Comparison of ENCODE assay signal across 13 cellular contexts in genomic region chr20:17228624-17229061, GRCh38. TPM values are rescaled to one million over a fixed set of nuclear protein-coding genes. Genes with fewer than 3 reads are reported as not detected.
DNase-seq lines count a peak whose midpoint lies in the region; ATAC-seq and TF ChIP-seq lines count a peak whose summit lies in the region.
"Had no signal": no experiment of that assay in that cellular context is flagged by ENCODE, and none has a peak within 500 bp of the region (broad histone marks: within the 10 kb centered on the region; RNA-seq: fewer than 3 reads in every experiment).

No MANE protein-coding gene starts in this region.

- TF ChIP-seq CTCF in brain (conservative IDR thresholded peaks at IDR 0.05) (no peak), MM.1S (IDR thresholded peaks at IDR 0.05; ENCODE audit: low read length) (no peak)

- H3K9me3 Mint-ChIP-seq in brain, result peaks cover 0 to 6% (median 0%) of the 10 kb centered on the region in 5 experiments
- no peaks in the 10 kb centered on the region for H3K9me3 Mint-ChIP-seq in activated naive CD8-positive, alpha-beta T cell treated with anti-CD3 and anti-CD28 coated beads, Interleukin-2, amount 50 U/mL, for 24 hours
- H3K9me3 Mint-ChIP-seq: stimulated activated naive CD8-positive, alpha-beta T cell treated with anti-CD3 and anti-CD28 coated beads, Interleukin-15, Interleukin-2, amounts not matched to agents 100 ng/mL and 50 ng/mL, for 24 hours had no signal

- H3K27ac ChIP-seq in mesendoderm (ENCODE audit: low read depth, low read length) (no peak overlapping the region), MM.1S (ENCODE audit: low read length) (no peak overlapping the region)

- H2BK15ac ChIP-seq in mesendoderm (replicated peaks; ENCODE audit: low read depth), result no peak overlapping the region

- H3K4me3 ChIP-seq in mesendoderm (ENCODE audit: low read length) (peak overlapping the region; percentile 37), MM.1S (ENCODE audit: low read length) (no peak overlapping the region)

- H3K36me3 Mint-ChIP-seq in brain, result no peaks in the 10 kb centered on the region
- H3K36me3 Mint-ChIP-seq in activated naive CD8-positive, alpha-beta T cell treated with anti-CD3 and anti-CD28 coated beads, Interleukin-2, amount 50 U/mL, for 24 hours (ENCODE audit: low read depth), result no peaks in the 10 kb centered on the region

- H4K5ac ChIP-seq in mesendoderm (ENCODE audit: low read length), result no peak overlapping the region

- H3K27me3 Mint-ChIP-seq in brain, result peaks cover 62% of the 10 kb centered on the region
- peaks cover 56% of the 10 kb centered on the region for H3K27me3 Mint-ChIP-seq in activated naive CD8-positive, alpha-beta T cell treated with anti-CD3 and anti-CD28 coated beads, Interleukin-2, amount 50 U/mL, for 24 hours

- no peaks in the 10 kb centered on the region for H3K9me3 ChIP-seq in MM.1S (replicated peaks; ENCODE audit: insufficient read depth, low read length)

- no peaks in the 10 kb centered on the region for H3F3A ChIP-seq in MM.1S (ENCODE audit: insufficient read depth, low read length)

- H2AK5ac ChIP-seq in mesendoderm (ENCODE audit: low read length), result no peak overlapping the region

- no peak overlapping the region for H4K8ac ChIP-seq in mesendoderm (ENCODE audit: low read depth, low read length)

- no peaks in the 10 kb centered on the region for H3K36me3 ChIP-seq in mesendoderm (ENCODE audit: control insufficient read depth, insufficient read depth, low read length)
- H3K36me3 ChIP-seq in MM.1S (replicated peaks; ENCODE audit: insufficient read depth, low read length), result no peaks in the 10 kb centered on the region

- no peak overlapping the region for H3K4ac ChIP-seq in mesendoderm (ENCODE audit: low read depth, low read length)

- no peaks in the 10 kb centered on the region for H3K79me2 ChIP-seq in mesendoderm (ENCODE audit: control insufficient read depth, insufficient read depth, low read length)
- no peaks in the 10 kb centered on the region for H3K79me2 ChIP-seq in MM.1S (ENCODE audit: low read length)

- peak overlapping the region; percentile 69 for H3K56ac ChIP-seq in mesendoderm (ENCODE audit: low read length)

- no peak overlapping the region for H2AFZ ChIP-seq in MM.1S (ENCODE audit: low read length)

- H3K4me1 ChIP-seq in mesendoderm (ENCODE audit: control insufficient read depth, low read depth, low read length) (peaks cover 10% of the 10 kb centered on the region), MM.1S (ENCODE audit: low read length) (no peaks in the 10 kb centered on the region)

- H2BK120ac ChIP-seq in mesendoderm (ENCODE audit: low read depth, low read length), result no peak overlapping the region

- no peaks in the 10 kb centered on the region for H3K79me1 ChIP-seq in mesendoderm (ENCODE audit: low read length)

- H3K4me1 Mint-ChIP-seq in brain, result peaks cover 45% of the 10 kb centered on the region
- H3K4me1 Mint-ChIP-seq in activated naive CD8-positive, alpha-beta T cell treated with anti-CD3 and anti-CD28 coated beads, Interleukin-2, amount 50 U/mL, for 24 hours, result no peaks in the 10 kb centered on the region

- DNase-seq in DMS153 (lab: John Stamatoyannopoulos, UW) (peak; percentile 50), NCI-H1105 treated with DMSO at 0.1 percent for 48 hours (lab: John Stamatoyannopoulos, UW) (peak; percentile 59), mesendoderm (peak; percentile 60), MM.1S (no peak), HPDE6-E6E7 (ENCODE audit: extremely low spot score) (no peak)
- DNase-seq in activated naive CD8-positive, alpha-beta T cell treated with anti-CD3 and anti-CD28 coated beads, Interleukin-2, amount 50 U/mL, for 24 hours, result no peak
- DNase-seq: activated CD8-positive, alpha-beta memory T cell treated with anti-CD3 and anti-CD28 coated beads for 24 hours; effector CD4-positive, alpha-beta T cell; stimulated activated CD4-positive, alpha-beta T cell treated with anti-CD3 and anti-CD28 coated beads, Interleukin-15, amount 100 ng/mL, for 24 hours; T-helper 2 cell had no signal

- H3K18ac ChIP-seq in mesendoderm (ENCODE audit: low read length), result no peak overlapping the region

- no peak overlapping the region for H3K23ac ChIP-seq in mesendoderm (ENCODE audit: low read length)

- WGBS in mesendoderm (ENCODE audit: extremely low coverage, insufficient coverage, low lambda C conversion rate), result no CpG with 5 or more reads among the region's 25 CpGs

- H2BK5ac ChIP-seq in mesendoderm (ENCODE audit: low read length), result no peak overlapping the region

- peak overlapping the region; percentile 87 to 93 (median 90) for H3K4me3 Mint-ChIP-seq in brain
- no peak overlapping the region for H3K4me3 Mint-ChIP-seq in activated naive CD8-positive, alpha-beta T cell treated with anti-CD3 and anti-CD28 coated beads, Interleukin-2, amount 50 U/mL, for 24 hours
- H3K4me3 Mint-ChIP-seq: stimulated activated naive CD8-positive, alpha-beta T cell treated with anti-CD3 and anti-CD28 coated beads, Interleukin-15, Interleukin-2, amounts not matched to agents 100 ng/mL and 50 ng/mL, for 24 hours had no signal

- no peaks in the 10 kb centered on the region for H4K20me1 ChIP-seq in MM.1S (ENCODE audit: insufficient read depth, low read length)

- H3K27ac Mint-ChIP-seq in brain, result peak overlapping the region in 1 of 5 experiments; percentile 38
- no peak overlapping the region for H3K27ac Mint-ChIP-seq in activated naive CD8-positive, alpha-beta T cell treated with anti-CD3 and anti-CD28 coated beads, Interleukin-2, amount 50 U/mL, for 24 hours
- H3K27ac Mint-ChIP-seq: stimulated activated naive CD8-positive, alpha-beta T cell treated with anti-CD3 and anti-CD28 coated beads, Interleukin-15, Interleukin-2, amounts not matched to agents 100 ng/mL and 50 ng/mL, for 24 hours had no signal

- ATAC-seq in HG03520 (IDR thresholded peaks at IDR 0.05; ENCODE audit: unreplicated experiment), result no peak
- ATAC-seq in activated naive CD8-positive, alpha-beta T cell treated with anti-CD3 and anti-CD28 coated beads, Interleukin-2, amount 50 U/mL, for 24 hours, result no peak

- H3K4me2 ChIP-seq in mesendoderm (ENCODE audit: low read length) (peak overlapping the region; percentile 71), MM.1S (ENCODE audit: low read depth, low read length) (no peak overlapping the region)

- H3K9ac ChIP-seq in mesendoderm (ENCODE audit: low read length), result peak overlapping the region; percentile 55
- no peak overlapping the region for H3K9ac ChIP-seq in MM.1S (ENCODE audit: low read length)

- H3K9me2 ChIP-seq in MM.1S (replicated peaks; ENCODE audit: insufficient read depth, low read length), result no peaks in the 10 kb centered on the region

- peaks cover 9% of the 10 kb centered on the region for H3K27me3 ChIP-seq in mesendoderm (ENCODE audit: insufficient read depth, low read length, poor library complexity)
- H3K27me3 ChIP-seq in MM.1S (replicated peaks; ENCODE audit: insufficient read depth, low read length), result no peaks in the 10 kb centered on the region

RNA-seq across cellular contexts. Expression of gene PCSK2, which starts 1.8 kb away (rescaled TPM):
- polyA plus RNA-seq in brain (ENCODE audit: insufficient read depth, low read depth, low replicate concordance), result 181 TPM
- polyA plus RNA-seq in mesendoderm (2013, experiment 1 of 2), result 0.20 TPM
- polyA plus RNA-seq in mesendoderm (2013, experiment 2 of 2), result 0.27 TPM

Comparison
In these comparisons a context has a peak if more than half of its experiments do, and no peak if none do; other contexts are left out.
1. DNase-seq: peak in DMS153 (single experiment), NCI-H1105 treated with DMSO at 0.1 percent for 48 hours (single experiment) and mesendoderm (single experiment); none in MM.1S (single experiment), HPDE6-E6E7 (single experiment) and activated naive CD8-positive, alpha-beta T cell treated with anti-CD3 and anti-CD28 coated beads, Interleukin-2, amount 50 U/mL, for 24 hours (single experiment).